Comparison of ENCODE assay signal across 9 cellular contexts in genomic region chr4:121799888-121800501, GRCh38. TPM values are rescaled to one million over a fixed set of nuclear protein-coding genes. Genes with fewer than 3 reads are reported as not detected.
A peak's percentile ranks its signal among the peaks of the same experiment; 100 is the strongest.
DNase-seq lines count a peak whose midpoint lies in the region; ATAC-seq lines count a peak whose summit lies in the region.
"Had no signal": no experiment of that assay in that cellular context is flagged by ENCODE, and none has a peak within 500 bp of the region (broad histone marks: within the 10 kb centered on the region; RNA-seq: fewer than 3 reads in every experiment).

No MANE protein-coding gene starts in this region.

- no peak for ATAC-seq in activated T-cell treated with anti-CD3 and anti-CD28 coated beads, Interleukin-2, amount 50 U/mL, for 4 hours
- no peak for ATAC-seq in HG03175 (IDR thresholded peaks at IDR 0.05; ENCODE audit: unreplicated experiment)

- peak overlapping the region; percentile 92 for H3K4me3 Mint-ChIP-seq in activated T-cell treated with anti-CD3 and anti-CD28 coated beads, Interleukin-2, amount 50 U/mL, for 4 hours
- H3K4me3 Mint-ChIP-seq in activated CD4-positive, alpha-beta memory T cell treated with anti-CD3 and anti-CD28 coated beads, Interleukin-2, amount 10 ng/mL, durations not matched to agents 7 days and 5 days: peak overlapping the region; percentile 84

- POLR2A ChIA-PET in activated CD4-positive, alpha-beta memory T cell treated with anti-CD3 and anti-CD28 coated beads, Interleukin-2, amount 10 ng/mL, durations not matched to agents 7 days and 5 days (lab: Charles Lee): interaction anchor here (1.4 to 7.1 kb wide), 4 partner anchors 8 to 353 kb away, joined by 4 to 142 read pairs (median 14); partner anchors contain the start of genes ANXA5, BLTP1 and CCNA2

- H3K4me3 ChIP-seq in thymus (ENCODE audit: low read length): peak overlapping the region; percentile 97
- no peak overlapping the region for H3K4me3 ChIP-seq in HAP-1

- 41% methylated on average over 2 of the region's 2 CpGs for WGBS in thymus

- CTCF ChIA-PET in activated CD4-positive, alpha-beta memory T cell treated with anti-CD3 and anti-CD28 coated beads, Interleukin-2, amount 10 ng/mL, durations not matched to agents 7 days and 5 days (lab: Charles Lee): interaction anchor here (0.6 to 1.1 kb wide), 2 partner anchors 778 to 1001 kb away, joined by 3 read pairs; no protein-coding TSS in a partner anchor

- peaks cover 11% of the 10 kb centered on the region for H3K36me3 Mint-ChIP-seq in activated T-cell treated with anti-CD3 and anti-CD28 coated beads, Interleukin-2, amount 50 U/mL, for 4 hours (ENCODE audit: insufficient read depth)
- H3K36me3 Mint-ChIP-seq in activated CD4-positive, alpha-beta memory T cell treated with anti-CD3 and anti-CD28 coated beads, Interleukin-2, amount 10 ng/mL, durations not matched to agents 7 days and 5 days (ENCODE audit: low read depth): peaks cover 25% of the 10 kb centered on the region

- H3K4me1 Mint-ChIP-seq in activated T-cell treated with anti-CD3 and anti-CD28 coated beads, Interleukin-2, amount 50 U/mL, for 4 hours (ENCODE audit: low read depth): peaks cover 41% of the 10 kb centered on the region
- H3K4me1 Mint-ChIP-seq in activated CD4-positive, alpha-beta memory T cell treated with anti-CD3 and anti-CD28 coated beads, Interleukin-2, amount 10 ng/mL, durations not matched to agents 7 days and 5 days: peaks cover 56% of the 10 kb centered on the region

- in situ Hi-C loops in HAP-1 (cut with MboI; ENCODE audit: low sequenced_read_pairs): no loop called here

- H3K9me3 Mint-ChIP-seq in activated T-cell treated with anti-CD3 and anti-CD28 coated beads, Interleukin-2, amount 50 U/mL, for 4 hours: no peaks in the 10 kb centered on the region
- no peaks in the 10 kb centered on the region for H3K9me3 Mint-ChIP-seq in activated CD4-positive, alpha-beta memory T cell treated with anti-CD3 and anti-CD28 coated beads, Interleukin-2, amount 10 ng/mL, durations not matched to agents 7 days and 5 days

- H3K9me3 ChIP-seq in thymus (ENCODE audit: control insufficient read depth) (no peaks in the 10 kb centered on the region), HAP-1 (no peaks in the 10 kb centered on the region)

- H3K27me3 ChIP-seq in thymus (ENCODE audit: control insufficient read depth, insufficient read depth) (no peaks in the 10 kb centered on the region), HAP-1 (ENCODE audit: low read depth) (no peaks in the 10 kb centered on the region)

- DNase-seq in activated T-cell treated with anti-CD3 and anti-CD28 coated beads, Interleukin-2, amount 50 U/mL, for 4 hours: no peak
- no peak for DNase-seq in activated T-cell treated with anti-CD3 and anti-CD28 coated beads, Interleukin-2, amount 50 U/mL, for 48 hours
- DNase-seq in activated CD4-positive, alpha-beta memory T cell treated with anti-CD3 and anti-CD28 coated beads, Interleukin-2, amount 10 ng/mL, durations not matched to agents 7 days and 5 days: no peak
- DNase-seq in medulla oblongata (ENCODE audit: extremely low spot score) (peak; percentile 6), HAP-1 (ENCODE audit: low spot score in 2 of 2) (no peak), epidermal melanocyte (ENCODE audit: insufficient read length, low spot score) (no peak)
- DNase-seq: NCI-H2171 had no signal

- H3K36me3 ChIP-seq in thymus (ENCODE audit: control insufficient read depth, insufficient read depth) (peaks cover 8% of the 10 kb centered on the region), HAP-1 (replicated peaks) (peaks cover 29% of the 10 kb centered on the region)

- H3K27ac ChIP-seq in thymus (ENCODE audit: low read depth): peak overlapping the region; percentile 92

- peaks cover 12% of the 10 kb centered on the region for H3K4me1 ChIP-seq in thymus (ENCODE audit: control insufficient read depth, insufficient read depth, low read length)
- peaks cover 44% of the 10 kb centered on the region for H3K4me1 ChIP-seq in HAP-1

- H3K27ac Mint-ChIP-seq in activated CD4-positive, alpha-beta memory T cell treated with anti-CD3 and anti-CD28 coated beads, Interleukin-2, amount 10 ng/mL, durations not matched to agents 7 days and 5 days: peak overlapping the region; percentile 95

- no peaks in the 10 kb centered on the region for H3K27me3 Mint-ChIP-seq in activated T-cell treated with anti-CD3 and anti-CD28 coated beads, Interleukin-2, amount 50 U/mL, for 4 hours (ENCODE audit: low read depth)
- H3K27me3 Mint-ChIP-seq in activated CD4-positive, alpha-beta memory T cell treated with anti-CD3 and anti-CD28 coated beads, Interleukin-2, amount 10 ng/mL, durations not matched to agents 7 days and 5 days: no peaks in the 10 kb centered on the region

RNA-seq across cellular contexts. Expression of gene EXOSC9, which starts 1.1 kb away (rescaled TPM):
- 10 to 100 TPM; 78.1 to 80.9 (median 80.7) TPM for total RNA-seq in activated T-cell treated with anti-CD3 and anti-CD28 coated beads, Interleukin-2, amount 50 U/mL, for 4 hours
- 10 to 100 TPM; 50.5 to 51.0 TPM for total RNA-seq in activated CD4-positive, alpha-beta memory T cell treated with anti-CD3 and anti-CD28 coated beads, Interleukin-2, amount 10 ng/mL, durations not matched to agents 7 days and 5 days
- 33.4 TPM for polyA plus RNA-seq in thymus

RNA-seq across cellular contexts. Expression of gene CCNA2, which starts 23.7 kb away (rescaled TPM):
- total RNA-seq in activated T-cell treated with anti-CD3 and anti-CD28 coated beads, Interleukin-2, amount 50 U/mL, for 4 hours: 10 to 100 TPM in 2 of 3 donors, 1 to 10 TPM in 1; 9.7 to 14.7 (median 14.5) TPM
- 100 to 1,000 TPM; 104 to 107 TPM for total RNA-seq in activated CD4-positive, alpha-beta memory T cell treated with anti-CD3 and anti-CD28 coated beads, Interleukin-2, amount 10 ng/mL, durations not matched to agents 7 days and 5 days
- polyA plus RNA-seq in thymus: 8.8 TPM

RNA-seq across cellular contexts. Expression of gene SMIM43, which starts 35.0 kb away (rescaled TPM):
- total RNA-seq in activated T-cell treated with anti-CD3 and anti-CD28 coated beads, Interleukin-2, amount 50 U/mL, for 4 hours: not detected
- total RNA-seq in activated CD4-positive, alpha-beta memory T cell treated with anti-CD3 and anti-CD28 coated beads, Interleukin-2, amount 10 ng/mL, durations not matched to agents 7 days and 5 days: not detected
- polyA plus RNA-seq in thymus: 0.43 TPM

Comparison
In these comparisons a context has a peak if more than half of its experiments do, and no peak if none do; other contexts are left out.
1. RNA of gene CCNA2, which starts 23.7 kb away (total RNA-seq): 104 to 107 TPM in activated CD4-positive, alpha-beta memory T cell treated with anti-CD3 and anti-CD28 coated beads, Interleukin-2, amount 10 ng/mL, durations not matched to agents 7 days and 5 days; 9.7 to 14.7 TPM in activated T-cell treated with anti-CD3 and anti-CD28 coated beads, Interleukin-2, amount 50 U/mL, for 4 hours; every median in the first group is over 4 times any median in the second.